In the genomic region with DNA sequence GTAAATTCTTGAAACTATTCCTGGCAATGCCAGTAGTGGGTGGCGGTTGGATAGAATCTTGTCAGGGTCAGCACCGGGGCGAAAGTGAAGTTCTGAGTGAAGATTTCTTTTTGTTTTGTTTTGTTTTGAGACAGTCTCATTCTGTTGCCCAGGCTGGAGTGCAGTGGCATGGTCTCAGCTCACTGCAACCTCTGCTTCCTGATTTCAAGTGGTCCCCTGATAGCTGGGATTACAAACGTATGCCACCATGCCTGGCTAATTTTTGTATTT, we compare ENCODE assay signal across 1 cellular context.
TF ChIP-seq lines count a peak whose summit lies in the region.

No MANE protein-coding gene starts in this region.

TF ChIP-seq in HepG2, 621 proteins besides CTCF, POLR2A, EP300 and RAD21:
- TF ChIP-seq SP140L (CRISPR knock-in tag; IDR thresholded peaks at IDR 0.05; ENCODE audit: borderline replicate concordance) (no peak), ZFP36 (IDR thresholded peaks at IDR 0.05; ENCODE audit: borderline replicate concordance, low read depth, low read length, partially characterized antibody) (no peak), RXRA (CRISPR knock-in tag; IDR thresholded peaks at IDR 0.05) (no peak), KLF15 (CRISPR knock-in tag; IDR thresholded peaks at IDR 0.05; ENCODE audit: borderline replicate concordance) (no peak), HMGA1 (CRISPR knock-in tag; conservative IDR thresholded peaks at IDR 0.05) (no peak), FOXK1 (CRISPR knock-in tag; IDR thresholded peaks at IDR 0.05; ENCODE audit: borderline replicate concordance, low read depth) (no peak), ONECUT2 (CRISPR knock-in tag; IDR thresholded peaks at IDR 0.05) (no peak), REPIN1 (CRISPR knock-in tag; IDR thresholded peaks at IDR 0.05; ENCODE audit: borderline replicate concordance, low read depth) (no peak)
- TF ChIP-seq, protein P1, sequence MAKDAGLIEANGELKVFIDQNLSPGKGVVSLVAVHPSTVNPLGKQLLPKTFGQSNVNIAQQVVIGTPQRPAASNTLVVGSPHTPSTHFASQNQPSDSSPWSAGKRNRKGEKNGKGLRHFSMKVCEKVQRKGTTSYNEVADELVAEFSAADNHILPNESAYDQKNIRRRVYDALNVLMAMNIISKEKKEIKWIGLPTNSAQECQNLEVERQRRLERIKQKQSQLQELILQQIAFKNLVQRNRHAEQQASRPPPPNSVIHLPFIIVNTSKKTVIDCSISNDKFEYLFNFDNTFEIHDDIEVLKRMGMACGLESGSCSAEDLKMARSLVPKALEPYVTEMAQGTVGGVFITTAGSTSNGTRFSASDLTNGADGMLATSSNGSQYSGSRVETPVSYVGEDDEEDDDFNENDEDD (CRISPR knock-in tag; IDR thresholded peaks at IDR 0.05; ENCODE audit: borderline replicate concordance): no peak
- TF ChIP-seq, protein P2, sequence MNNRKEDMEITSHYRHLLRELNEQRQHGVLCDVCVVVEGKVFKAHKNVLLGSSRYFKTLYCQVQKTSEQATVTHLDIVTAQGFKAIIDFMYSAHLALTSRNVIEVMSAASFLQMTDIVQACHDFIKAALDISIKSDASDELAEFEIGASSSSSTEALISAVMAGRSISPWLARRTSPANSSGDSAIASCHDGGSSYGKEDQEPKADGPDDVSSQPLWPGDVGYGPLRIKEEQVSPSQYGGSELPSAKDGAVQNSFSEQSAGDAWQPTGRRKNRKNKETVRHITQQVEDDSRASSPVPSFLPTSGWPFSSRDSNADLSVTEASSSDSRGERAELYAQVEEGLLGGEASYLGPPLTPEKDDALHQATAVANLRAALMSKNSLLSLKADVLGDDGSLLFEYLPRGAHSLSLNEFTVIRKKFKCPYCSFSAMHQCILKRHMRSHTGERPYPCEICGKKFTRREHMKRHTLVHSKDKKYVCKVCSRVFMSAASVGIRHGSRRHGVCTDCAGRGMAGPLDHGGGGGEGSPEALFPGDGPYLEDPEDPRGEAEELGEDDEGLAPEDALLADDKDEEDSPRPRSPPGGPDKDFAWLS (CRISPR knock-in tag; IDR thresholded peaks at IDR 0.05; ENCODE audit: borderline replicate concordance): no peak
- TF ChIP-seq, protein P3, sequence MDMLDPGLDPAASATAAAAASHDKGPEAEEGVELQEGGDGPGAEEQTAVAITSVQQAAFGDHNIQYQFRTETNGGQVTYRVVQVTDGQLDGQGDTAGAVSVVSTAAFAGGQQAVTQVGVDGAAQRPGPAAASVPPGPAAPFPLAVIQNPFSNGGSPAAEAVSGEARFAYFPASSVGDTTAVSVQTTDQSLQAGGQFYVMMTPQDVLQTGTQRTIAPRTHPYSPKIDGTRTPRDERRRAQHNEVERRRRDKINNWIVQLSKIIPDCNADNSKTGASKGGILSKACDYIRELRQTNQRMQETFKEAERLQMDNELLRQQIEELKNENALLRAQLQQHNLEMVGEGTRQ (IDR thresholded peaks at IDR 0.05; ENCODE audit: low read depth, low read length): no peak
- TF ChIP-seq, protein P3 (CRISPR knock-in tag; IDR thresholded peaks at IDR 0.05; ENCODE audit: borderline replicate concordance): no peak
- TF ChIP-seq, protein P4, sequence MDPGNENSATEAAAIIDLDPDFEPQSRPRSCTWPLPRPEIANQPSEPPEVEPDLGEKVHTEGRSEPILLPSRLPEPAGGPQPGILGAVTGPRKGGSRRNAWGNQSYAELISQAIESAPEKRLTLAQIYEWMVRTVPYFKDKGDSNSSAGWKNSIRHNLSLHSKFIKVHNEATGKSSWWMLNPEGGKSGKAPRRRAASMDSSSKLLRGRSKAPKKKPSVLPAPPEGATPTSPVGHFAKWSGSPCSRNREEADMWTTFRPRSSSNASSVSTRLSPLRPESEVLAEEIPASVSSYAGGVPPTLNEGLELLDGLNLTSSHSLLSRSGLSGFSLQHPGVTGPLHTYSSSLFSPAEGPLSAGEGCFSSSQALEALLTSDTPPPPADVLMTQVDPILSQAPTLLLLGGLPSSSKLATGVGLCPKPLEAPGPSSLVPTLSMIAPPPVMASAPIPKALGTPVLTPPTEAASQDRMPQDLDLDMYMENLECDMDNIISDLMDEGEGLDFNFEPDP (CRISPR knock-in tag; conservative IDR thresholded peaks at IDR 0.05): no peak
TF ChIP-seq in HepG2: peak in this region for 0.
